Comparison of ENCODE assay signal across 1 cellular context in the genomic region with DNA sequence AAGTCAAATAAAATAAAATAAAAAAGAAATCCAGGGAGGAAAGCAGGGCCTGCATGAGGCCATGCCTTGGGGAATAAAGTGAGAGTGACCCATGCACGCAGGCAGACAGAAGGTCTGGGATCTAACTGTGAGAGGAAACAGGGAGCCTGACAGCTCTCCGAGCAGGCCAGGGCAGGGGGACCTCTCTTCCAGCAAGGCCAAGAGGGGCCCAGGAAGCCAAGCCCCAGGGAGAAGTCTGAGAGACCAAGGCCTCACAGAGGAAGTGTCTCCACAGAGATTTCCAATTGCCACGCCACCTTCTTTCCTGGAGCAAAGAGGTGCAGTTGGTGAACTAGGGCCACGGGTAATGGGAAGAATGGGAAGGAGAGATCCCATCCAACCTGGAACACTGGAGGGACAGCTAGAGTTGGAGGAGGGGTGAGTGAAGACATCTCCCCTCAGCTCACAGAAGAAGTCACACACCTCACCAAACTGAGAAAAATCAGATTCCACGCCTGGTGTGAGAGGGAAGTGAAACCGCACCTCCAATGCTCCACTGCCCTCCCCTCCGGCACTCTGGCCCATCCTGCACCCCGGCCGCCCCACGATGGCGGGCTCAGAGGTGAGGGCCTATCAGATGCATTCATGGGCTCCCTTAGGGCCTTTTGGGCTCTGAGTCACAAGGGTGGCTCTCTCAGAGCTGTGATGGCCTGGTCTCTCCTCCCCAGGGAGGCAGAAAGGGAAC.
TF ChIP-seq lines count a peak whose summit lies in the region.

No MANE protein-coding gene starts in this region.

TF ChIP-seq in H1, 55 proteins besides CTCF, POLR2A, EP300 and RAD21 (continued from another document):
- TF ChIP-seq, protein P1, sequence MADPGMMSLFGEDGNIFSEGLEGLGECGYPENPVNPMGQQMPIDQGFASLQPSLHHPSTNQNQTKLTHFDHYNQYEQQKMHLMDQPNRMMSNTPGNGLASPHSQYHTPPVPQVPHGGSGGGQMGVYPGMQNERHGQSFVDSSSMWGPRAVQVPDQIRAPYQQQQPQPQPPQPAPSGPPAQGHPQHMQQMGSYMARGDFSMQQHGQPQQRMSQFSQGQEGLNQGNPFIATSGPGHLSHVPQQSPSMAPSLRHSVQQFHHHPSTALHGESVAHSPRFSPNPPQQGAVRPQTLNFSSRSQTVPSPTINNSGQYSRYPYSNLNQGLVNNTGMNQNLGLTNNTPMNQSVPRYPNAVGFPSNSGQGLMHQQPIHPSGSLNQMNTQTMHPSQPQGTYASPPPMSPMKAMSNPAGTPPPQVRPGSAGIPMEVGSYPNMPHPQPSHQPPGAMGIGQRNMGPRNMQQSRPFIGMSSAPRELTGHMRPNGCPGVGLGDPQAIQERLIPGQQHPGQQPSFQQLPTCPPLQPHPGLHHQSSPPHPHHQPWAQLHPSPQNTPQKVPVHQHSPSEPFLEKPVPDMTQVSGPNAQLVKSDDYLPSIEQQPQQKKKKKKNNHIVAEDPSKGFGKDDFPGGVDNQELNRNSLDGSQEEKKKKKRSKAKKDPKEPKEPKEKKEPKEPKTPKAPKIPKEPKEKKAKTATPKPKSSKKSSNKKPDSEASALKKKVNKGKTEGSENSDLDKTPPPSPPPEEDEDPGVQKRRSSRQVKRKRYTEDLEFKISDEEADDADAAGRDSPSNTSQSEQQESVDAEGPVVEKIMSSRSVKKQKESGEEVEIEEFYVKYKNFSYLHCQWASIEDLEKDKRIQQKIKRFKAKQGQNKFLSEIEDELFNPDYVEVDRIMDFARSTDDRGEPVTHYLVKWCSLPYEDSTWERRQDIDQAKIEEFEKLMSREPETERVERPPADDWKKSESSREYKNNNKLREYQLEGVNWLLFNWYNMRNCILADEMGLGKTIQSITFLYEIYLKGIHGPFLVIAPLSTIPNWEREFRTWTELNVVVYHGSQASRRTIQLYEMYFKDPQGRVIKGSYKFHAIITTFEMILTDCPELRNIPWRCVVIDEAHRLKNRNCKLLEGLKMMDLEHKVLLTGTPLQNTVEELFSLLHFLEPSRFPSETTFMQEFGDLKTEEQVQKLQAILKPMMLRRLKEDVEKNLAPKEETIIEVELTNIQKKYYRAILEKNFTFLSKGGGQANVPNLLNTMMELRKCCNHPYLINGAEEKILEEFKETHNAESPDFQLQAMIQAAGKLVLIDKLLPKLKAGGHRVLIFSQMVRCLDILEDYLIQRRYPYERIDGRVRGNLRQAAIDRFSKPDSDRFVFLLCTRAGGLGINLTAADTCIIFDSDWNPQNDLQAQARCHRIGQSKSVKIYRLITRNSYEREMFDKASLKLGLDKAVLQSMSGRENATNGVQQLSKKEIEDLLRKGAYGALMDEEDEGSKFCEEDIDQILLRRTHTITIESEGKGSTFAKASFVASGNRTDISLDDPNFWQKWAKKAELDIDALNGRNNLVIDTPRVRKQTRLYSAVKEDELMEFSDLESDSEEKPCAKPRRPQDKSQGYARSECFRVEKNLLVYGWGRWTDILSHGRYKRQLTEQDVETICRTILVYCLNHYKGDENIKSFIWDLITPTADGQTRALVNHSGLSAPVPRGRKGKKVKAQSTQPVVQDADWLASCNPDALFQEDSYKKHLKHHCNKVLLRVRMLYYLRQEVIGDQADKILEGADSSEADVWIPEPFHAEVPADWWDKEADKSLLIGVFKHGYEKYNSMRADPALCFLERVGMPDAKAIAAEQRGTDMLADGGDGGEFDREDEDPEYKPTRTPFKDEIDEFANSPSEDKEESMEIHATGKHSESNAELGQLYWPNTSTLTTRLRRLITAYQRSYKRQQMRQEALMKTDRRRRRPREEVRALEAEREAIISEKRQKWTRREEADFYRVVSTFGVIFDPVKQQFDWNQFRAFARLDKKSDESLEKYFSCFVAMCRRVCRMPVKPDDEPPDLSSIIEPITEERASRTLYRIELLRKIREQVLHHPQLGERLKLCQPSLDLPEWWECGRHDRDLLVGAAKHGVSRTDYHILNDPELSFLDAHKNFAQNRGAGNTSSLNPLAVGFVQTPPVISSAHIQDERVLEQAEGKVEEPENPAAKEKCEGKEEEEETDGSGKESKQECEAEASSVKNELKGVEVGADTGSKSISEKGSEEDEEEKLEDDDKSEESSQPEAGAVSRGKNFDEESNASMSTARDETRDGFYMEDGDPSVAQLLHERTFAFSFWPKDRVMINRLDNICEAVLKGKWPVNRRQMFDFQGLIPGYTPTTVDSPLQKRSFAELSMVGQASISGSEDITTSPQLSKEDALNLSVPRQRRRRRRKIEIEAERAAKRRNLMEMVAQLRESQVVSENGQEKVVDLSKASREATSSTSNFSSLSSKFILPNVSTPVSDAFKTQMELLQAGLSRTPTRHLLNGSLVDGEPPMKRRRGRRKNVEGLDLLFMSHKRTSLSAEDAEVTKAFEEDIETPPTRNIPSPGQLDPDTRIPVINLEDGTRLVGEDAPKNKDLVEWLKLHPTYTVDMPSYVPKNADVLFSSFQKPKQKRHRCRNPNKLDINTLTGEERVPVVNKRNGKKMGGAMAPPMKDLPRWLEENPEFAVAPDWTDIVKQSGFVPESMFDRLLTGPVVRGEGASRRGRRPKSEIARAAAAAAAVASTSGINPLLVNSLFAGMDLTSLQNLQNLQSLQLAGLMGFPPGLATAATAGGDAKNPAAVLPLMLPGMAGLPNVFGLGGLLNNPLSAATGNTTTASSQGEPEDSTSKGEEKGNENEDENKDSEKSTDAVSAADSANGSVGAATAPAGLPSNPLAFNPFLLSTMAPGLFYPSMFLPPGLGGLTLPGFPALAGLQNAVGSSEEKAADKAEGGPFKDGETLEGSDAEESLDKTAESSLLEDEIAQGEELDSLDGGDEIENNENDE (IDR thresholded peaks at IDR 0.05; ENCODE audit: insufficient replicate concordance, low read length): no peak
- no peak for TF ChIP-seq MAFK (IDR thresholded peaks at IDR 0.05; ENCODE audit: low read depth, low read length)
- TF ChIP-seq SIRT6 (IDR thresholded peaks at IDR 0.05; ENCODE audit: low read length): no peak
- no peak for TF ChIP-seq CREB1 (IDR thresholded peaks at IDR 0.05)
- no peak for TF ChIP-seq SAP30 (IDR thresholded peaks at IDR 0.05; ENCODE audit: insufficient read depth, insufficient replicate concordance, low read length)
- TF ChIP-seq RNF2 (IDR thresholded peaks at IDR 0.05; ENCODE audit: borderline replicate concordance, low read depth, low read length, missing control alignments, poor library complexity, severe bottlenecking): no peak
